1 cellular context compared by ENCODE assay signal in the genomic region with DNA sequence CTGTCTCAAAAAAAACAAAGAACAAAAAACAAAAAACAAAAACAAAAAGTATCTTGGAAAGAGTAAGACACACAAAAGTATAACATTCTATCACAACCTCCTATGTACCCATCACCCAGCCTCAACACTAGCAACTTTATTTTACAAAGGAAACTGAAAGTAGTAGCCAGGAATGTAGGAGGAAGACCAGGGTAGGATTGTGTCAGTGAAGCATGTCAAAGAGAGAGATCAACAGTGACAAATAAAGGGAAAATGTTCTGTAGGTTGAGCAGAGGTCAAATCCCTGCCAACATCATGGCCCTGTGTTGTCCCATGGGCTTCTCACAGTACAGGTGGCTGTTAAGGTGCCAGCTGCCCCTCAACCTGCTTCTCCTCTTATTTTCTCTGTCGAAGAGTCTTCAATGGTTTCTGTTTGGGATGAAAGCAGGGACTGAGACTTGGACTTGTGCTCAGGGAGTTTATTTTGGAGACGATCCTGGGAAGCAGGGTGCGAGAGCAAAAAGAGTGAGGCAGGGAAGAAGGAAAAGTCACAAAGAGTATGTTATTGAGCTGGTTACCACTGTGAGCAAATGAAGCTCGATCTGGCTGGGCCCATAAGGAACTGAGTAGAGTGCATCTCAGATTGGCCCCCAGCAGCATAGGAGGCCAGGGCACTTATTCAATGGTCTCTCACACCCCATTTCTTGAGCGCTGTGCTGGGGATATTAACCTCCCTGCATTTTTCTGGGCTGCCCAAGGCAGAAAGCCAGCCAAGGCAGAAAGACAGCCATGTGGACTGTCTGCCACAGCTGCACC.
TF ChIP-seq lines count a peak whose summit lies in the region.

No MANE protein-coding gene starts in this region.

TF ChIP-seq in GM23338, 12 proteins besides CTCF, POLR2A, EP300 and RAD21 (continued from another document):
- TF ChIP-seq, protein P1, sequence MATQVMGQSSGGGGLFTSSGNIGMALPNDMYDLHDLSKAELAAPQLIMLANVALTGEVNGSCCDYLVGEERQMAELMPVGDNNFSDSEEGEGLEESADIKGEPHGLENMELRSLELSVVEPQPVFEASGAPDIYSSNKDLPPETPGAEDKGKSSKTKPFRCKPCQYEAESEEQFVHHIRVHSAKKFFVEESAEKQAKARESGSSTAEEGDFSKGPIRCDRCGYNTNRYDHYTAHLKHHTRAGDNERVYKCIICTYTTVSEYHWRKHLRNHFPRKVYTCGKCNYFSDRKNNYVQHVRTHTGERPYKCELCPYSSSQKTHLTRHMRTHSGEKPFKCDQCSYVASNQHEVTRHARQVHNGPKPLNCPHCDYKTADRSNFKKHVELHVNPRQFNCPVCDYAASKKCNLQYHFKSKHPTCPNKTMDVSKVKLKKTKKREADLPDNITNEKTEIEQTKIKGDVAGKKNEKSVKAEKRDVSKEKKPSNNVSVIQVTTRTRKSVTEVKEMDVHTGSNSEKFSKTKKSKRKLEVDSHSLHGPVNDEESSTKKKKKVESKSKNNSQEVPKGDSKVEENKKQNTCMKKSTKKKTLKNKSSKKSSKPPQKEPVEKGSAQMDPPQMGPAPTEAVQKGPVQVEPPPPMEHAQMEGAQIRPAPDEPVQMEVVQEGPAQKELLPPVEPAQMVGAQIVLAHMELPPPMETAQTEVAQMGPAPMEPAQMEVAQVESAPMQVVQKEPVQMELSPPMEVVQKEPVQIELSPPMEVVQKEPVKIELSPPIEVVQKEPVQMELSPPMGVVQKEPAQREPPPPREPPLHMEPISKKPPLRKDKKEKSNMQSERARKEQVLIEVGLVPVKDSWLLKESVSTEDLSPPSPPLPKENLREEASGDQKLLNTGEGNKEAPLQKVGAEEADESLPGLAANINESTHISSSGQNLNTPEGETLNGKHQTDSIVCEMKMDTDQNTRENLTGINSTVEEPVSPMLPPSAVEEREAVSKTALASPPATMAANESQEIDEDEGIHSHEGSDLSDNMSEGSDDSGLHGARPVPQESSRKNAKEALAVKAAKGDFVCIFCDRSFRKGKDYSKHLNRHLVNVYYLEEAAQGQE (IDR thresholded peaks at IDR 0.05; ENCODE audit: unreplicated experiment) = no peak
- no peak for TF ChIP-seq EZH2 (IDR thresholded peaks at IDR 0.05; ENCODE audit: low read depth, unreplicated experiment)
- TF ChIP-seq POLR2AphosphoS5 (IDR thresholded peaks at IDR 0.05; ENCODE audit: low read depth) = no peak
